ENCODE assay signal across 1 cellular context in genomic region chr12:52604859-52605258, GRCh38.
A peak's percentile ranks its signal among the peaks of the same experiment; 100 is the strongest.
TF ChIP-seq lines count a peak whose summit lies in the region.

No MANE protein-coding gene starts in this region.

TF ChIP-seq in K562, 482 proteins besides CTCF, POLR2A, EP300 and RAD21:
- TF ChIP-seq, protein P1, sequence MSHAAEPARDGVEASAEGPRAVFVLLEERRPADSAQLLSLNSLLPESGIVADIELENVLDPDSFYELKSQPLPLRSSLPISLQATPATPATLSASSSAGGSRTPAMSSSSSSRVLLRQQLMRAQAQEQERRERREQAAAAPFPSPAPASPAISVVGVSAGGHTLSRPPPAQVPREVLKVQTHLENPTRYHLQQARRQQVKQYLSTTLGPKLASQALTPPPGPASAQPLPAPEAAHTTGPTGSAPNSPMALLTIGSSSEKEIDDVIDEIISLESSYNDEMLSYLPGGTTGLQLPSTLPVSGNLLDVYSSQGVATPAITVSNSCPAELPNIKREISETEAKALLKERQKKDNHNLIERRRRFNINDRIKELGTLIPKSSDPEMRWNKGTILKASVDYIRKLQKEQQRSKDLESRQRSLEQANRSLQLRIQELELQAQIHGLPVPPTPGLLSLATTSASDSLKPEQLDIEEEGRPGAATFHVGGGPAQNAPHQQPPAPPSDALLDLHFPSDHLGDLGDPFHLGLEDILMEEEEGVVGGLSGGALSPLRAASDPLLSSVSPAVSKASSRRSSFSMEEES (CRISPR knock-in tag; IDR thresholded peaks at IDR 0.05) = peak; percentile 94
- TF ChIP-seq ADNP (tag; IDR thresholded peaks at IDR 0.05) (no peak), RBM39 (optimal IDR thresholded peaks at IDR 0.05; ENCODE audit: low read depth, low read length) (no peak), NFYB (IDR thresholded peaks at IDR 0.05; ENCODE audit: extremely low read depth, insufficient read length) (peak; percentile 92), RBM25 (IDR thresholded peaks at IDR 0.05; ENCODE audit: low read depth, low read length, severe bottlenecking) (peak; percentile 52), HDAC8 (tag; IDR thresholded peaks at IDR 0.05) (0 out of 2 replicates have a peak, but pooled peaks have one; percentile 38), GTF2B (IDR thresholded peaks at IDR 0.05; ENCODE audit: extremely low read depth, insufficient read length) (no peak), KLF6 (CRISPR knock-in tag; IDR thresholded peaks at IDR 0.05; ENCODE audit: borderline replicate concordance) (no peak), TOE1 (IDR thresholded peaks at IDR 0.05; ENCODE audit: borderline replicate concordance) (peak; percentile 88), TOE1 (CRISPR knock-in tag; IDR thresholded peaks at IDR 0.05; ENCODE audit: borderline replicate concordance, low read depth) (no peak), ZNF395 (CRISPR knock-in tag; IDR thresholded peaks at IDR 0.05) (0 out of 2 replicates have a peak, but pooled peaks have one; percentile 65), L3MBTL2 (IDR thresholded peaks at IDR 0.05) (peak; percentile 46; the same call in 1 of the 2 replicates), TFAM (CRISPR knock-in tag; conservative IDR thresholded peaks at IDR 0.05) (no peak), RAD51 (IDR thresholded peaks at IDR 0.05; ENCODE audit: borderline replicate concordance, low read depth) (peak; percentile 86), TAF1 (IDR thresholded peaks at IDR 0.05; ENCODE audit: control insufficient read depth, extremely low read depth, insufficient read depth, low read length, severe bottlenecking) (no peak), ARID2 (IDR thresholded peaks at IDR 0.05) (no peak), CBFA2T2 (conservative IDR thresholded peaks at IDR 0.05) (peak; percentile 37; the same call in 1 of the 2 replicates), MGA (IDR thresholded peaks at IDR 0.05) (peak; percentile 38; the same call in 1 of the 2 replicates), FOS (IDR thresholded peaks at IDR 0.05; ENCODE audit: extremely low read depth, insufficient read length) (peak; percentile 43), TSC22D4 (tag; IDR thresholded peaks at IDR 0.05) (no peak), SMAD4 (CRISPR knock-in tag; conservative IDR thresholded peaks at IDR 0.05) (0 out of 2 replicates have a peak, but pooled peaks have one; percentile 8)
- TF ChIP-seq, protein P2, sequence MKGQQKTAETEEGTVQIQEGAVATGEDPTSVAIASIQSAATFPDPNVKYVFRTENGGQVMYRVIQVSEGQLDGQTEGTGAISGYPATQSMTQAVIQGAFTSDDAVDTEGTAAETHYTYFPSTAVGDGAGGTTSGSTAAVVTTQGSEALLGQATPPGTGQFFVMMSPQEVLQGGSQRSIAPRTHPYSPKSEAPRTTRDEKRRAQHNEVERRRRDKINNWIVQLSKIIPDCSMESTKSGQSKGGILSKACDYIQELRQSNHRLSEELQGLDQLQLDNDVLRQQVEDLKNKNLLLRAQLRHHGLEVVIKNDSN (CRISPR knock-in tag; IDR thresholded peaks at IDR 0.05) = peak; percentile 90
- TF ChIP-seq, protein P3, sequence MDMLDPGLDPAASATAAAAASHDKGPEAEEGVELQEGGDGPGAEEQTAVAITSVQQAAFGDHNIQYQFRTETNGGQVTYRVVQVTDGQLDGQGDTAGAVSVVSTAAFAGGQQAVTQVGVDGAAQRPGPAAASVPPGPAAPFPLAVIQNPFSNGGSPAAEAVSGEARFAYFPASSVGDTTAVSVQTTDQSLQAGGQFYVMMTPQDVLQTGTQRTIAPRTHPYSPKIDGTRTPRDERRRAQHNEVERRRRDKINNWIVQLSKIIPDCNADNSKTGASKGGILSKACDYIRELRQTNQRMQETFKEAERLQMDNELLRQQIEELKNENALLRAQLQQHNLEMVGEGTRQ (CRISPR knock-in tag; IDR thresholded peaks at IDR 0.05) = peak; percentile 87
TF ChIP-seq in K562: peak in this region for 14.
